ENCODE assay signal across 1 cellular context in genomic region chr2:25954199-25954752, GRCh38.
TF ChIP-seq lines count a peak whose summit lies in the region.

No MANE protein-coding gene starts in this region.

TF ChIP-seq in WTC11, 78 proteins besides CTCF, POLR2A, EP300 and RAD21 (continued from another document):
- TF ChIP-seq AFF4 (CRISPR knock-in tag; IDR thresholded peaks at IDR 0.05; ENCODE audit: borderline replicate concordance) (no peak), ZNF121 (CRISPR knock-in tag; IDR thresholded peaks at IDR 0.05) (no peak), FOXP1 (CRISPR knock-in tag; IDR thresholded peaks at IDR 0.05; ENCODE audit: borderline replicate concordance) (no peak), NR1H2 (CRISPR knock-in tag; IDR thresholded peaks at IDR 0.05) (no peak), E2F5 (CRISPR knock-in tag; IDR thresholded peaks at IDR 0.05) (no peak)
TF ChIP-seq in WTC11: peak in this region for 0.
